ENCODE assay signal across 1 cellular context in the genomic region with DNA sequence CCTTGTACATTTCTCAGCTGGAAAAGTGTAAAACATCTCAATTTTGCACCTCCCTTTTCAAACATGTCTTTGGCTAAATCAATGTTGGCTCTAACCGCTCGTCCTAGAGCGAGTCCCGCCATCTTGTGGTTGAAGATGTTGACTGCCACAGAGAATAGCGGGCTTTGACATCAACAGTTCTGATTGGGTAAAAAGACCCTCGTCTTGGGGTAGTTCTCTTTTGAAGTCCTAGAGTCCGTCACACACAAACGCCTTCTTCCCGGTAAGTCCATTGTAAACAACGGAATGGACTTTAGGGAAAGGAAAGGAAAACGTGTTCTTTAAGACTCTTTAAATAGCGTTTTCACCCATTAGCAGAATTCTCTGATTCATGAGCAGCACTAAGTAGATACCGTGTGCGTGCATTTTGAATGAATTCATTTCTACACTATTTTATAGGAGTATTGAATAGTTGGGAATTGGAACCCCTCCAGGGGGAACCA.
TF ChIP-seq lines count a peak whose summit lies in the region.

No MANE protein-coding gene starts in this region.

TF ChIP-seq in IMR-90, 13 proteins besides CTCF, POLR2A, EP300 and RAD21 (continued from another document):
- TF ChIP-seq, protein P1, sequence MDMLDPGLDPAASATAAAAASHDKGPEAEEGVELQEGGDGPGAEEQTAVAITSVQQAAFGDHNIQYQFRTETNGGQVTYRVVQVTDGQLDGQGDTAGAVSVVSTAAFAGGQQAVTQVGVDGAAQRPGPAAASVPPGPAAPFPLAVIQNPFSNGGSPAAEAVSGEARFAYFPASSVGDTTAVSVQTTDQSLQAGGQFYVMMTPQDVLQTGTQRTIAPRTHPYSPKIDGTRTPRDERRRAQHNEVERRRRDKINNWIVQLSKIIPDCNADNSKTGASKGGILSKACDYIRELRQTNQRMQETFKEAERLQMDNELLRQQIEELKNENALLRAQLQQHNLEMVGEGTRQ (IDR thresholded peaks at IDR 0.05; ENCODE audit: low read depth, low read length): no peak
- TF ChIP-seq MAZ (IDR thresholded peaks at IDR 0.05; ENCODE audit: borderline replicate concordance, low read depth, low read length) (no peak), CEBPB (IDR thresholded peaks at IDR 0.05; ENCODE audit: low read depth, low read length) (no peak)
- TF ChIP-seq, protein P2, sequence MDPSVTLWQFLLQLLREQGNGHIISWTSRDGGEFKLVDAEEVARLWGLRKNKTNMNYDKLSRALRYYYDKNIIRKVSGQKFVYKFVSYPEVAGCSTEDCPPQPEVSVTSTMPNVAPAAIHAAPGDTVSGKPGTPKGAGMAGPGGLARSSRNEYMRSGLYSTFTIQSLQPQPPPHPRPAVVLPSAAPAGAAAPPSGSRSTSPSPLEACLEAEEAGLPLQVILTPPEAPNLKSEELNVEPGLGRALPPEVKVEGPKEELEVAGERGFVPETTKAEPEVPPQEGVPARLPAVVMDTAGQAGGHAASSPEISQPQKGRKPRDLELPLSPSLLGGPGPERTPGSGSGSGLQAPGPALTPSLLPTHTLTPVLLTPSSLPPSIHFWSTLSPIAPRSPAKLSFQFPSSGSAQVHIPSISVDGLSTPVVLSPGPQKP (IDR thresholded peaks at IDR 0.05; ENCODE audit: borderline replicate concordance, low read depth, low read length): no peak
